8 cellular contexts compared by ENCODE assay signal in the genomic region with DNA sequence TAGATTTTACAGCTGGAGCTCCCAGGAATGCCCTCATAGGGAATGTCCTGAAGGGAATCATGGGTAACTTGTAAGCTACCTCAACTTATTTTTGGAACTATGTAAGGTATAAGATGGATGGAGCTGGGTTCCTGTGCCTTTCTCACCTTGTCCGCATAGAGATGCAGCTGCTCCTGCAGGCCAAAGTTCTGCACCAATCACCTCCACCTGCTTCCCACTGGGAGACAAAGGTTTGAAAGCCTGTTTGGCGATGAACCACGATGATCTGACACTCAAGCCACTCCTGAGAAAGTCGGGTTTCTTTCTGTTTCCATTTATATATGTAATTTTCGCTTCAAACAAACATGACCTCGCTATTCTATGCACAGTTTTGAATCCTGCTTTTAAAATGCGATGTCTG. TPM values are rescaled to one million over a fixed set of nuclear protein-coding genes. Genes with fewer than 3 reads are reported as not detected.
DNase-seq lines count a peak whose midpoint lies in the region; ATAC-seq, FAIRE-seq and TF ChIP-seq lines count a peak whose summit lies in the region.

No MANE protein-coding gene starts in this region.

- TF ChIP-seq CTCF in GM12875 (IDR thresholded peaks at IDR 0.05; ENCODE audit: borderline replicate concordance, insufficient read depth, low read depth, low read length): no peak
- no peak for TF ChIP-seq CTCF in HepG2 (CRISPR knock-in tag; IDR thresholded peaks at IDR 0.05)

- H3K9ac ChIP-seq in HepG2 (ENCODE audit: insufficient read depth, low read depth, low read length): peak overlapping the region; percentile 41; the same call in 1 of the 2 replicates

- H3K27ac ChIP-seq in KOPT-K1 (ENCODE audit: low read depth, low read length, poor library complexity, severe bottlenecking): peak overlapping the region; percentile 65
- H3K27ac ChIP-seq in angular gyrus (ENCODE audit: low read depth, low read length): peak overlapping the region; percentile 82
- H3K27ac ChIP-seq in HepG2 (ENCODE audit: extremely low read length, insufficient read depth, low read length): no peak overlapping the region
- no peak overlapping the region for H3K27ac ChIP-seq in urinary bladder (ENCODE audit: low read depth)

- no peaks in the 10 kb centered on the region for H3K79me2 ChIP-seq in HepG2 (ENCODE audit: insufficient read depth, low read length)

- H3K4me3 ChIP-seq in GM12875 (ENCODE audit: low read depth, low read length) (peak overlapping the region; percentile 37), HepG2 (replicated peaks in 1 of 3; ENCODE audit: insufficient read depth in 1 of 3, low read depth in 2 of 3, low read length in 3 of 3) (peak overlapping the region; percentile 49 to 77 (median 69); a peak in 5 of 6 replicates), urinary bladder (ENCODE audit: low read depth, low read length) (peak overlapping the region; percentile 90)

- no peaks in the 10 kb centered on the region for H3K27me3 ChIP-seq in HepG2 (ENCODE audit: control insufficient read depth in 1 of 2, insufficient read depth in 2 of 2, low read length in 2 of 2)

- in situ Hi-C loops in HepG2 (cut with HindIII; ENCODE audit: extremely low pct_ligation_motif_present, low pct_unique_long_range_greater_than_20kb): no loop called here

- TF ChIP-seq POLR2A in HepG2 (IDR thresholded peaks at IDR 0.05; ENCODE audit: insufficient read depth in 1 of 2, low read depth in 2 of 2, low read length in 2 of 2): no peak

- CTCF ChIA-PET in HepG2 (lab: Yijun Ruan, JAX; ENCODE audit: low intra/inter-chr PET ratio, low total read pairs): no interaction called here

- intact Hi-C loops in HepG2 (cut with micrococcal nuclease; ENCODE audit: unreplicated experiment): no loop called here

- H3K4me2 ChIP-seq in HepG2 (ENCODE audit: low read depth, low read length): peak overlapping the region; percentile 90

- H2AFZ ChIP-seq in HepG2 (ENCODE audit: low read length): peak overlapping the region; percentile 20

- POLR2A ChIA-PET in HepG2 (lab: Yijun Ruan, JAX): no interaction called here

- H3K9me3 ChIP-seq in KOPT-K1 (ENCODE audit: insufficient read depth, low read length, poor library complexity, severe bottlenecking) (no peaks in the 10 kb centered on the region), HepG2 (ENCODE audit: low read length) (no peaks in the 10 kb centered on the region)

- TF ChIP-seq EP300 in HepG2 (IDR thresholded peaks at IDR 0.05; ENCODE audit: low read depth in 2 of 2, low read length in 2 of 2): no peak
- no peak for TF ChIP-seq EP300 in HepG2 (CRISPR knock-in tag; IDR thresholded peaks at IDR 0.05; ENCODE audit: borderline replicate concordance)

- H4K20me1 ChIP-seq in HepG2 (ENCODE audit: insufficient read depth, low read length): no peaks in the 10 kb centered on the region

- peak; percentile 18 for FAIRE-seq in HepG2 (lab: Jason Lieb, UNC)

- H3K36me3 ChIP-seq in KOPT-K1 (ENCODE audit: insufficient read depth, low read length): peaks cover 34% of the 10 kb centered on the region
- 0 out of 5 replicates have a peak, but pooled peaks cover 0 to 3% of the 10 kb centered on the region in 2 experiments for H3K36me3 ChIP-seq in HepG2 (replicated peaks in 1 of 2; ENCODE audit: control insufficient read depth in 1 of 2, insufficient read depth in 2 of 2, low read length in 2 of 2)
- no peaks in the 10 kb centered on the region for H3K36me3 ChIP-seq in urinary bladder (ENCODE audit: insufficient read depth)

- 10% methylated on average over 6 of the region's 7 CpGs for WGBS in HepG2 (ENCODE audit: low lambda C conversion rate)
- 18% methylated on average over 7 of the region's 7 CpGs for WGBS in urinary bladder

- ATAC-seq in HepG2 (peak; percentile 3; the same call in 1 of the 3 replicates), HG03045 (IDR thresholded peaks at IDR 0.05; ENCODE audit: unreplicated experiment) (no peak)

- BruUV-seq in HepG2 (replicated peaks; lab: Mats Ljungman, UMichigan): no TSS peak

- TF ChIP-seq RAD21 in HepG2 (CRISPR knock-in tag; IDR thresholded peaks at IDR 0.05): no peak

- H3K4me1 ChIP-seq in HepG2 (ENCODE audit: insufficient read depth, low read length) (peaks cover 28% of the 10 kb centered on the region), urinary bladder (ENCODE audit: insufficient read depth) (no peaks in the 10 kb centered on the region)

- DNase-seq in HepG2 (ENCODE audit: low spot score) (no peak), NCI-H128 (lab: John Stamatoyannopoulos, UW; ENCODE audit: unreplicated experiment) (no peak), middle frontal gyrus (ENCODE audit: extremely low spot score, low spot score) (no peak)

RNA-seq across cellular contexts. Expression of gene AKAP5, which starts 0.6 kb away (rescaled TPM):
- 1.5 and 2.1 TPM in 2 replicates for total RNA-seq in HepG2 (2016; rRNA removed; fragmentation: Illumina TruSeq; extraction: Trizol)
- 0.10 and 0.18 TPM in 2 replicates for total RNA-seq in HepG2 (2016; cell fraction: cytosol; rRNA removed; fragmentation: Illumina TruSeq; extraction: Trizol; ENCODE audit: low read depth)
- 1.4 and 1.9 TPM in 2 replicates for total RNA-seq in HepG2 (2016; cell fraction: insoluble cytoplasmic fraction; rRNA removed; fragmentation: Illumina TruSeq; extraction: Trizol)
- 0.86 and 0.99 TPM in 2 replicates for total RNA-seq in HepG2 (2016; cell fraction: membrane; rRNA removed; fragmentation: Illumina TruSeq; extraction: Trizol)
- 2.1 TPM in 2 replicates for total RNA-seq in HepG2 (2016; cell fraction: nucleus; rRNA removed; fragmentation: Illumina TruSeq; extraction: Trizol)
- 0.13 and 0.18 TPM in 2 replicates for polyA plus RNA-seq in HepG2 (2011; rRNA removed)
- 0.08 and 0.12 TPM in 2 replicates for polyA plus RNA-seq in HepG2 (2011; cell fraction: cytosol; rRNA removed)
- polyA plus RNA-seq in HepG2 (2011; cell fraction: nucleus; rRNA removed): 0.05 and 0.12 TPM in 2 replicates
- 0.13 and 0.47 TPM in 2 replicates for polyA plus RNA-seq in HepG2 (2012)
- polyA plus RNA-seq in HepG2 (2016; cell fraction: cytosol; fragmentation: Illumina TruSeq; extraction: Trizol; ENCODE audit: low read depth): 0.11 TPM in 2 replicates
- polyA plus RNA-seq in HepG2 (2016; cell fraction: insoluble cytoplasmic fraction; fragmentation: Illumina TruSeq; extraction: Trizol; ENCODE audit: low read depth): 1.3 and 1.5 TPM in 2 replicates
- polyA plus RNA-seq in HepG2 (2016; cell fraction: membrane; fragmentation: Illumina TruSeq; extraction: Trizol; ENCODE audit: low read depth): 0.46 and 0.49 TPM in 2 replicates
- 1.1 and 1.2 TPM in 2 replicates for polyA plus RNA-seq in HepG2 (2016; cell fraction: nucleus; fragmentation: Illumina TruSeq; extraction: Trizol; ENCODE audit: insufficient read depth, low read depth)
- polyA minus RNA-seq in HepG2 (2011; rRNA and poly(A)+ RNA removed; ENCODE audit: low replicate concordance): 0.12 and 0.82 TPM in 2 replicates
- polyA minus RNA-seq in HepG2 (2011; cell fraction: cytosol; rRNA and poly(A)+ RNA removed): 0.30 and 0.35 TPM in 2 replicates
- 0.90 and 1.6 TPM in 2 replicates for polyA minus RNA-seq in HepG2 (2011; cell fraction: nucleus; rRNA and poly(A)+ RNA removed)
- 5.6 TPM for total RNA-seq in urinary bladder
- 0.35 TPM for polyA plus RNA-seq in urinary bladder

RNA-seq across cellular contexts. Expression of gene ZBTB25, which starts 38.9 kb away (rescaled TPM):
- total RNA-seq in HepG2 (2016; rRNA removed; fragmentation: Illumina TruSeq; extraction: Trizol) (3.0 and 3.5 TPM in 2 replicates), urinary bladder (14.5 TPM)
- 0.81 and 2.1 TPM in 2 replicates for total RNA-seq in HepG2 (2016; cell fraction: cytosol; rRNA removed; fragmentation: Illumina TruSeq; extraction: Trizol; ENCODE audit: low read depth)
- 3.5 TPM in 2 replicates for total RNA-seq in HepG2 (2016; cell fraction: insoluble cytoplasmic fraction; rRNA removed; fragmentation: Illumina TruSeq; extraction: Trizol)
- total RNA-seq in HepG2 (2016; cell fraction: membrane; rRNA removed; fragmentation: Illumina TruSeq; extraction: Trizol): 2.3 TPM in 2 replicates
- 3.4 and 4.6 TPM in 2 replicates for total RNA-seq in HepG2 (2016; cell fraction: nucleus; rRNA removed; fragmentation: Illumina TruSeq; extraction: Trizol)
- polyA plus RNA-seq in HepG2 (2011; rRNA removed) (7.6 TPM in 2 replicates), urinary bladder (5.9 TPM)
- 2.7 and 3.0 TPM in 2 replicates for polyA plus RNA-seq in HepG2 (2011; cell fraction: cytosol; rRNA removed)
- 9.2 and 10.1 TPM in 2 replicates for polyA plus RNA-seq in HepG2 (2011; cell fraction: nucleus; rRNA removed)
- 3.9 and 4.1 TPM in 2 replicates for polyA plus RNA-seq in HepG2 (2012)
- 0.99 and 1.2 TPM in 2 replicates for polyA plus RNA-seq in HepG2 (2016; cell fraction: cytosol; fragmentation: Illumina TruSeq; extraction: Trizol; ENCODE audit: low read depth)
- 1.5 and 2.9 TPM in 2 replicates for polyA plus RNA-seq in HepG2 (2016; cell fraction: insoluble cytoplasmic fraction; fragmentation: Illumina TruSeq; extraction: Trizol; ENCODE audit: low read depth)
- polyA plus RNA-seq in HepG2 (2016; cell fraction: membrane; fragmentation: Illumina TruSeq; extraction: Trizol; ENCODE audit: low read depth): 0.98 and 1.2 TPM in 2 replicates
- 5.7 and 6.7 TPM in 2 replicates for polyA plus RNA-seq in HepG2 (2016; cell fraction: nucleus; fragmentation: Illumina TruSeq; extraction: Trizol; ENCODE audit: insufficient read depth, low read depth)
- polyA minus RNA-seq in HepG2 (2011; rRNA and poly(A)+ RNA removed; ENCODE audit: low replicate concordance): 11.5 and 37.3 TPM in 2 replicates
- polyA minus RNA-seq in HepG2 (2011; cell fraction: cytosol; rRNA and poly(A)+ RNA removed): 4.8 and 5.0 TPM in 2 replicates
- 12.1 and 14.7 TPM in 2 replicates for polyA minus RNA-seq in HepG2 (2011; cell fraction: nucleus; rRNA and poly(A)+ RNA removed)

RNA-seq across cellular contexts. Expression of gene ZBTB1, which starts 39.9 kb away (rescaled TPM):
- 22.6 and 27.7 TPM in 2 replicates for total RNA-seq in HepG2 (2016; rRNA removed; fragmentation: Illumina TruSeq; extraction: Trizol)
- 4.0 and 4.8 TPM in 2 replicates for total RNA-seq in HepG2 (2016; cell fraction: cytosol; rRNA removed; fragmentation: Illumina TruSeq; extraction: Trizol; ENCODE audit: low read depth)
- 22.2 and 25.8 TPM in 2 replicates for total RNA-seq in HepG2 (2016; cell fraction: insoluble cytoplasmic fraction; rRNA removed; fragmentation: Illumina TruSeq; extraction: Trizol)
- 13.8 and 17.4 TPM in 2 replicates for total RNA-seq in HepG2 (2016; cell fraction: membrane; rRNA removed; fragmentation: Illumina TruSeq; extraction: Trizol)
- 23.2 and 24.3 TPM in 2 replicates for total RNA-seq in HepG2 (2016; cell fraction: nucleus; rRNA removed; fragmentation: Illumina TruSeq; extraction: Trizol)
- 17.4 and 18.8 TPM in 2 replicates for polyA plus RNA-seq in HepG2 (2011; rRNA removed)
- polyA plus RNA-seq in HepG2 (2011; cell fraction: cytosol; rRNA removed): 5.2 and 7.9 TPM in 2 replicates
- polyA plus RNA-seq in HepG2 (2011; cell fraction: nucleus; rRNA removed): 18.2 and 21.1 TPM in 2 replicates
- polyA plus RNA-seq in HepG2 (2012): 13.1 and 13.2 TPM in 2 replicates
- 1.8 and 2.7 TPM in 2 replicates for polyA plus RNA-seq in HepG2 (2016; cell fraction: cytosol; fragmentation: Illumina TruSeq; extraction: Trizol; ENCODE audit: low read depth)
- polyA plus RNA-seq in HepG2 (2016; cell fraction: insoluble cytoplasmic fraction; fragmentation: Illumina TruSeq; extraction: Trizol; ENCODE audit: low read depth): 17.4 and 17.9 TPM in 2 replicates
- 4.9 and 6.5 TPM in 2 replicates for polyA plus RNA-seq in HepG2 (2016; cell fraction: membrane; fragmentation: Illumina TruSeq; extraction: Trizol; ENCODE audit: low read depth)
- 40.9 and 42.8 TPM in 2 replicates for polyA plus RNA-seq in HepG2 (2016; cell fraction: nucleus; fragmentation: Illumina TruSeq; extraction: Trizol; ENCODE audit: insufficient read depth, low read depth)
- polyA minus RNA-seq in HepG2 (2011; rRNA and poly(A)+ RNA removed; ENCODE audit: low replicate concordance): 29.5 and 31.2 TPM in 2 replicates
- polyA minus RNA-seq in HepG2 (2011; cell fraction: cytosol; rRNA and poly(A)+ RNA removed): 12.6 and 12.7 TPM in 2 replicates
- polyA minus RNA-seq in HepG2 (2011; cell fraction: nucleus; rRNA and poly(A)+ RNA removed): 35.3 and 43.6 TPM in 2 replicates
- total RNA-seq in urinary bladder: 96.6 TPM
- 24.1 TPM for polyA plus RNA-seq in urinary bladder

Comparison
In these comparisons a context has a peak if more than half of its experiments do, and no peak if none do; other contexts are left out.
1. H3K4me3 ChIP-seq: peak in every context shown above with its lines; median percentile 90 in urinary bladder; 69 in HepG2; 37 in GM12875.
2. H3K27ac ChIP-seq: peak in KOPT-K1 (single experiment) and angular gyrus (single experiment); none in HepG2 (single experiment) and urinary bladder (single experiment).